ENCODE assay signal across 22 cellular contexts in genomic region chr15:78329625-78330024, GRCh38. TPM values are rescaled to one million over a fixed set of nuclear protein-coding genes. Genes with fewer than 3 reads are reported as not detected.
DNase-seq lines count a peak whose midpoint lies in the region; ATAC-seq and TF ChIP-seq lines count a peak whose summit lies in the region.
"Had no signal": no experiment of that assay in that cellular context is flagged by ENCODE, and none has a peak within 500 bp of the region (broad histone marks: within the 10 kb centered on the region; RNA-seq: fewer than 3 reads in every experiment).

No MANE protein-coding gene starts in this region.

- H3K9me3 Mint-ChIP-seq in activated T-helper 17 cell treated with anti-CD3 and anti-CD28 coated beads, Interleukin-2, amount 50 U/mL, for 72 hours = no peaks in the 10 kb centered on the region
- no peaks in the 10 kb centered on the region for H3K9me3 Mint-ChIP-seq in endothelial cell (ENCODE audit: unreplicated experiment)
- H3K9me3 Mint-ChIP-seq: CD4-positive, alpha-beta memory T cell had no signal

- no peak overlapping the region for H3K4me3 Mint-ChIP-seq in activated T-helper 17 cell treated with anti-CD3 and anti-CD28 coated beads, Interleukin-2, amount 50 U/mL, for 72 hours
- no peak overlapping the region for H3K4me3 Mint-ChIP-seq in endothelial cell (ENCODE audit: unreplicated experiment)
- H3K4me3 Mint-ChIP-seq: CD4-positive, alpha-beta memory T cell; IgD-negative memory B cell had no signal

- no peaks in the 10 kb centered on the region for H3K36me3 Mint-ChIP-seq in activated T-helper 17 cell treated with anti-CD3 and anti-CD28 coated beads, Interleukin-2, amount 50 U/mL, for 72 hours (ENCODE audit: low read depth)
- H3K36me3 Mint-ChIP-seq in endothelial cell (ENCODE audit: low read depth, unreplicated experiment) = no peaks in the 10 kb centered on the region
- H3K36me3 Mint-ChIP-seq: CD4-positive, alpha-beta memory T cell; IgD-negative memory B cell had no signal

- H3K4me1 Mint-ChIP-seq in activated T-helper 17 cell treated with anti-CD3 and anti-CD28 coated beads, Interleukin-2, amount 50 U/mL, for 72 hours = no peaks in the 10 kb centered on the region
- H3K4me1 Mint-ChIP-seq in endothelial cell (ENCODE audit: unreplicated experiment) = peaks cover 11% of the 10 kb centered on the region
- H3K4me1 Mint-ChIP-seq: CD4-positive, alpha-beta memory T cell; IgD-negative memory B cell had no signal

- H3K36me3 ChIP-seq in mucosa of descending colon (ENCODE audit: low read depth) = no peaks in the 10 kb centered on the region
- H3K36me3 ChIP-seq: HAP-1, SJCRH30 had no signal

- H3K9me3 ChIP-seq in mucosa of descending colon = no peaks in the 10 kb centered on the region
- H3K9me3 ChIP-seq: HAP-1, SJCRH30 had no signal

- intact Hi-C loops in mucosa of descending colon (cut with DNase I, micrococcal nuclease) = no loop called here

- TF ChIP-seq CTCF in mucosa of descending colon (IDR thresholded peaks at IDR 0.05) = no peak
- TF ChIP-seq CTCF in endothelial cell (IDR thresholded peaks at IDR 0.05; ENCODE audit: unreplicated experiment) = no peak

- ATAC-seq in activated T-helper 17 cell treated with anti-CD3 and anti-CD28 coated beads, Interleukin-2, amount 50 U/mL, for 72 hours (replicated peaks) = peak; percentile 43
- peak; percentile 31 for ATAC-seq in mucosa of descending colon

- no peak overlapping the region for H3K27ac Mint-ChIP-seq in activated T-helper 17 cell treated with anti-CD3 and anti-CD28 coated beads, Interleukin-2, amount 50 U/mL, for 72 hours
- H3K27ac Mint-ChIP-seq in endothelial cell (ENCODE audit: unreplicated experiment) = no peak overlapping the region
- H3K27ac Mint-ChIP-seq: CD4-positive, alpha-beta memory T cell; IgD-negative memory B cell had no signal

- no peak overlapping the region for H3K4me3 ChIP-seq in mucosa of descending colon
- H3K4me3 ChIP-seq: HAP-1, SJCRH30 had no signal

- H3K27me3 Mint-ChIP-seq in activated T-helper 17 cell treated with anti-CD3 and anti-CD28 coated beads, Interleukin-2, amount 50 U/mL, for 72 hours = no peaks in the 10 kb centered on the region
- H3K27me3 Mint-ChIP-seq in endothelial cell (ENCODE audit: unreplicated experiment) = peaks cover 1% of the 10 kb centered on the region

- H3K4me1 ChIP-seq in mucosa of descending colon (ENCODE audit: low read depth) = no peaks in the 10 kb centered on the region
- H3K4me1 ChIP-seq: HAP-1, SJCRH30 had no signal

- peak; percentile 16 for DNase-seq in activated CD4-positive, alpha-beta T cell treated with anti-CD3 and anti-CD28 coated beads for 48 hours
- DNase-seq in activated CD4-positive, alpha-beta T cell treated with anti-CD3 and anti-CD28 coated beads, Interleukin-2, amount 50 U/mL, for 1 hour = no peak
- DNase-seq in HCEC 1CT = peak; percentile 12
- no peak for DNase-seq in mucosa of descending colon
- no peak for DNase-seq in NCI-H2107 (lab: John Stamatoyannopoulos, UW)
- DNase-seq in endothelial cell (ENCODE audit: low spot score) = no peak
- DNase-seq in DMS153 (lab: John Stamatoyannopoulos, UW) = no peak
- DNase-seq: CD4-positive, alpha-beta memory T cell; DMS79; GF-D8; Kasumi-1; NCI-H1105 treated with DMSO at 0.1 percent for 48 hours; NCI-H1694 treated with DMSO at 0.1 percent for 48 hours; NCI-H446; NCI-H69; OCI-M1; SJCRH30 had no signal

RNA-seq across cellular contexts. Expression of gene CRABP1, which starts 10.5 kb away (rescaled TPM):
- not detected for total RNA-seq in activated T-helper 17 cell treated with anti-CD3 and anti-CD28 coated beads, Interleukin-2, amount 50 U/mL, for 72 hours
- total RNA-seq in mucosa of descending colon (1 to 10 TPM in 2 of 3 donors, under 1 TPM in 1; 0.67 to 6.2 (median 2.4) TPM), endothelial cell (ENCODE audit: unreplicated experiment) (3.3 TPM)
- total RNA-seq: A172; CD4-positive, alpha-beta memory T cell; HT-29; SJCRH30 had no signal

RNA-seq across cellular contexts. Expression of gene SKIC8, which starts 30.2 kb away (rescaled TPM):
- total RNA-seq in activated T-helper 17 cell treated with anti-CD3 and anti-CD28 coated beads, Interleukin-2, amount 50 U/mL, for 72 hours = 10 to 100 TPM; 33.7 to 54.7 TPM
- total RNA-seq in mucosa of descending colon = 10 to 100 TPM; 35.4 to 41.7 (median 37.6) TPM
- 43.9 TPM for total RNA-seq in endothelial cell (ENCODE audit: unreplicated experiment)

Comparison
In these comparisons a context has a peak if more than half of its experiments do, and no peak if none do; other contexts are left out.
1. DNase-seq: peak in activated CD4-positive, alpha-beta T cell treated with anti-CD3 and anti-CD28 coated beads for 48 hours (single experiment) and HCEC 1CT (single experiment); none in activated CD4-positive, alpha-beta T cell treated with anti-CD3 and anti-CD28 coated beads, Interleukin-2, amount 50 U/mL, for 1 hour (single experiment), mucosa of descending colon (0 of 3), NCI-H2107 (single experiment), endothelial cell (single experiment) and DMS153 (single experiment).